Comparison of ENCODE assay signal across 17 cellular contexts in genomic region chr5:206406-206805, GRCh38. TPM values are rescaled to one million over a fixed set of nuclear protein-coding genes. Genes with fewer than 3 reads are reported as not detected.
DNase-seq lines count a peak whose midpoint lies in the region; FAIRE-seq and TF ChIP-seq lines count a peak whose summit lies in the region.
"Had no signal": no experiment of that assay in that cellular context is flagged by ENCODE, and none has a peak within 500 bp of the region (broad histone marks: within the 10 kb centered on the region; RNA-seq: fewer than 3 reads in every experiment).

No MANE protein-coding gene starts in this region.

- no peak for TF ChIP-seq CTCF in coronary artery (IDR thresholded peaks at IDR 0.05)

- H3K27ac ChIP-seq in HUES48 (ENCODE audit: low read depth, low read length) (no peak overlapping the region), coronary artery (no peak overlapping the region)
- H3K27ac ChIP-seq: ovary, SK-N-MC had no signal

- H3K9ac ChIP-seq in HUES48 (ENCODE audit: low read depth, low read length), result 0 out of 2 replicates have a peak overlapping the region, but pooled peaks have one; percentile 16

- no peak for FAIRE-seq in GM19239 (lab: Jason Lieb, UNC)
- FAIRE-seq: TTC549 had no signal

- H3K9me3 ChIP-seq in HUES48 (ENCODE audit: control insufficient read depth, insufficient read depth, low read length), result no peaks in the 10 kb centered on the region
- H3K9me3 ChIP-seq: ovary had no signal

- peak; percentile 15 for DNase-seq in 8988T
- peak; percentile 53 for DNase-seq in cerebellum (ENCODE audit: low spot score)
- DNase-seq in iPS-NIHi11 (ENCODE audit: low spot score), result peak; percentile 16
- no peak for DNase-seq in coronary artery (ENCODE audit: low spot score)
- no peak for DNase-seq in hippocampal formation (lab: John Stamatoyannopoulos, UW)
- DNase-seq in GM19239 (ENCODE audit: insufficient read length, low spot score), result no peak
- no peak for DNase-seq in HuH-7 (ENCODE audit: low spot score)
- DNase-seq: activated CD4-positive, alpha-beta memory T cell treated with anti-CD3 and anti-CD28 coated beads for 36 hours; KG1; NCI-H1694; ovary had no signal

- H3K27me3 ChIP-seq in HUES48 (ENCODE audit: control insufficient read depth, insufficient read depth, low read length), result no peaks in the 10 kb centered on the region
- H3K27me3 ChIP-seq: ovary had no signal

- H3K4me1 ChIP-seq in HUES48 (ENCODE audit: control insufficient read depth, insufficient read depth, low read length), result no peaks in the 10 kb centered on the region

- no peak overlapping the region for H3K4me3 ChIP-seq in HUES48 (ENCODE audit: low read depth, low read length)
- no peak overlapping the region for H3K4me3 ChIP-seq in coronary artery
- H3K4me3 ChIP-seq: ovary, SK-N-MC had no signal

- peaks cover 22% of the 10 kb centered on the region for H3K36me3 ChIP-seq in HUES48 (ENCODE audit: control insufficient read depth, insufficient read depth, low read length)
- H3K36me3 ChIP-seq: ovary had no signal

RNA-seq across cellular contexts. Expression of gene CCDC127, which starts 11.5 kb away (rescaled TPM):
- total RNA-seq in cerebellum, result 6.1 TPM

RNA-seq across cellular contexts. Expression of gene SDHA, which starts 11.7 kb away (rescaled TPM):
- 70.0 TPM for total RNA-seq in cerebellum

RNA-seq across cellular contexts. Expression of gene LRRC14B, which starts 15.1 kb away (rescaled TPM):
- 0.36 TPM for total RNA-seq in cerebellum
- total RNA-seq: activated CD4-positive, alpha-beta memory T cell treated with anti-CD3 and anti-CD28 coated beads for 36 hours; glomerular endothelial cell; kidney epithelial cell; NCI-H460 had no signal

Comparison
In these comparisons a context has a peak if more than half of its experiments do, and no peak if none do; other contexts are left out.
1. DNase-seq: peak in 8988T (single experiment), cerebellum (single experiment) and iPS-NIHi11 (single experiment); none in coronary artery (single experiment), hippocampal formation (0 of 2), GM19239 (single experiment) and HuH-7 (single experiment).